Comparison of ENCODE assay signal across 20 cellular contexts in the genomic region with DNA sequence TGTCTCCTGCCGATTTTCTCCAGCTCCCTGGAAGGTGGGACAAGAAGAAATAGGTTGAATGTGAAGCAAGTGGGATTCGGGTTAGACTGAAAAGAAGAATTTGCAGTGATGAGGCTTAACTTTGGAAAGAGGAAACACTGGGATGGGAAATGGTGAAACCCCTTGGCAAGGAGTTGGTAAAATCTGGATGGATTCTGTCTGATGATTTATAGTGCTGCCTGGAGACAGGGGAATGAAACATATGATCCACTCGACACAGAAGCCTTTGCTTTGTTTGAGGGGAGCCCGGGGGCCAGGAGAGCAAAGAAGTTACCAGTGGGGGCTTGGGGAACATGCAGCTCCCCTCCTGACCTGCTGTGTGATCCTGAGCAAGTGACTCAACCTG.
A peak's percentile ranks its signal among the peaks of the same experiment; 100 is the strongest.
DNase-seq lines count a peak whose midpoint lies in the region; TF ChIP-seq lines count a peak whose summit lies in the region.
"Had no signal": no experiment of that assay in that cellular context is flagged by ENCODE, and none has a peak within 500 bp of the region (broad histone marks: within the 10 kb centered on the region; RNA-seq: fewer than 3 reads in every experiment).

No MANE protein-coding gene starts in this region.

- H3K4me1 Mint-ChIP-seq in glutamatergic neuron (ENCODE audit: low read depth, unreplicated experiment): peaks cover 58% of the 10 kb centered on the region

- H3K18ac ChIP-seq in neuronal stem cell (ENCODE audit: low read length): peak overlapping the region; percentile 81

- no peak overlapping the region for H3K23ac ChIP-seq in neuronal stem cell (ENCODE audit: low read depth, low read length, poor library complexity)

- H3K4ac ChIP-seq in neuronal stem cell (ENCODE audit: low read length): no peak overlapping the region

- peaks cover 21% of the 10 kb centered on the region for H3K27me3 Mint-ChIP-seq in glutamatergic neuron (ENCODE audit: unreplicated experiment)

- no peak overlapping the region for H4K8ac ChIP-seq in neuronal stem cell (ENCODE audit: low read depth, low read length)

- H2BK12ac ChIP-seq in neuronal stem cell (ENCODE audit: low read length): no peak overlapping the region

- no peak overlapping the region for H2BK15ac ChIP-seq in neuronal stem cell (ENCODE audit: low read length)

- peaks cover 7% of the 10 kb centered on the region for H3K9me3 Mint-ChIP-seq in glutamatergic neuron (ENCODE audit: unreplicated experiment)

- no peak overlapping the region for H3K4me2 ChIP-seq in neuronal stem cell (ENCODE audit: insufficient read depth, low read length, poor library complexity, severe bottlenecking)

- H3K27me3 ChIP-seq in BE2C (no peaks in the 10 kb centered on the region), neuronal stem cell (ENCODE audit: control insufficient read depth in 3 of 3, insufficient read depth in 3 of 3, low read depth in 1 of 3, low read length in 3 of 3) (peaks cover 0 to 6% (median 0%) of the 10 kb centered on the region in 3 experiments), esophagus muscularis mucosa (peaks cover 0 to 98% (median 13%) of the 10 kb centered on the region in 4 donors)
- H3K27me3 ChIP-seq: thyroid gland had no signal

- no peak overlapping the region for H3K14ac ChIP-seq in neuronal stem cell (ENCODE audit: low read length)

- no peak overlapping the region for H3K9ac ChIP-seq in neuronal stem cell (ENCODE audit: low read depth, low read length, poor library complexity)

- no peak overlapping the region for H2AK5ac ChIP-seq in neuronal stem cell (ENCODE audit: low read depth, low read length)

- H3K27ac Mint-ChIP-seq in glutamatergic neuron (ENCODE audit: unreplicated experiment): peak overlapping the region; percentile 100

- TF ChIP-seq CTCF in BE2C (IDR thresholded peaks at IDR 0.05; ENCODE audit: low read depth, low read length) (no peak), glutamatergic neuron (IDR thresholded peaks at IDR 0.05; ENCODE audit: partially characterized antibody, unreplicated experiment) (no peak), lower leg skin (IDR thresholded peaks at IDR 0.05) (no peak), esophagus muscularis mucosa (IDR thresholded peaks at IDR 0.05) (no peak)

- H4K91ac ChIP-seq in neuronal stem cell (ENCODE audit: low read depth, low read length, poor library complexity): no peak overlapping the region

- intact Hi-C loops in lower leg skin (cut with DNase I; ENCODE audit: low total_unique reads) (no loop called here), esophagus muscularis mucosa (cut with DNase I) (no loop called here)

- no peak for TF ChIP-seq POLR2A in lower leg skin (IDR thresholded peaks at IDR 0.05)
- no peak for TF ChIP-seq POLR2A in esophagus muscularis mucosa (IDR thresholded peaks at IDR 0.05; ENCODE audit: low read depth)

- H2BK120ac ChIP-seq in neuronal stem cell (ENCODE audit: low read depth, low read length): no peak overlapping the region

- H3K9me3 ChIP-seq in BE2C: no peaks in the 10 kb centered on the region
- no peaks in the 10 kb centered on the region for H3K9me3 ChIP-seq in neuronal stem cell (replicated peaks in 1 of 2; ENCODE audit: control insufficient read depth in 2 of 2, insufficient read depth in 1 of 2, low read depth in 1 of 2, low read length in 2 of 2)
- no peaks in the 10 kb centered on the region for H3K9me3 ChIP-seq in esophagus muscularis mucosa
- H3K9me3 ChIP-seq: MG63, stomach, thyroid gland had no signal

- H3K79me1 ChIP-seq in neuronal stem cell (ENCODE audit: low read depth, low read length): no peaks in the 10 kb centered on the region

- peak overlapping the region; percentile 6 for H3K4me3 ChIP-seq in BE2C (ENCODE audit: low read depth, low read length)
- H3K4me3 ChIP-seq in neuronal stem cell (ENCODE audit: low read length in 2 of 2): peak overlapping the region in 1 of 2 donors; percentile 45
- no peak overlapping the region for H3K4me3 ChIP-seq in lower leg skin (ENCODE audit: low read depth, poor library complexity, severe bottlenecking)
- no peak overlapping the region for H3K4me3 ChIP-seq in esophagus muscularis mucosa
- H3K4me3 ChIP-seq: MG63, skin epidermis, stomach, thyroid gland had no signal

- no peak overlapping the region for H3K27ac ChIP-seq in neuronal stem cell (replicated peaks; ENCODE audit: low read length)
- H3K27ac ChIP-seq in esophagus muscularis mucosa (replicated peaks in 1 of 4): no peak overlapping the region
- H3K27ac ChIP-seq: skin epidermis, stomach, thyroid gland had no signal

- H3K4me3 Mint-ChIP-seq in glutamatergic neuron (ENCODE audit: unreplicated experiment): peak overlapping the region; percentile 70

- no CpG with 5 or more reads among the region's 4 CpGs for WGBS in neuronal stem cell (ENCODE audit: extremely low coverage in 2 of 2, insufficient read length in 2 of 2, insufficient replicate concordance in 1 of 2), 2 donors
- WGBS in lower leg skin, 2 donors: 12 to 19% methylated on average over 4 of the region's 4 CpGs
- 41% methylated on average over 4 of the region's 4 CpGs for WGBS in esophagus muscularis mucosa

- no peak for TF ChIP-seq EP300 in esophagus muscularis mucosa (IDR thresholded peaks at IDR 0.05)

- H2BK5ac ChIP-seq in neuronal stem cell (ENCODE audit: low read length): peak overlapping the region; percentile 14

- peak overlapping the region; percentile 81 for H2AFZ ChIP-seq in neuronal stem cell (ENCODE audit: low read length)

- no peak for DNase-seq in BE2C
- DNase-seq in NCI-H69 (lab: John Stamatoyannopoulos, UW): peak; percentile 50
- no peak for DNase-seq in glutamatergic neuron
- DNase-seq in neuronal stem cell (ENCODE audit: low spot score): no peak
- no peak for DNase-seq in lower leg skin (ENCODE audit: low spot score in 2 of 2)
- DNase-seq in esophagus muscularis mucosa (ENCODE audit: extremely low spot score): no peak
- no peak for DNase-seq in H4 (ENCODE audit: low spot score)
- DNase-seq: ACHN; activated CD4-positive, alpha-beta T cell treated with anti-CD3 and anti-CD28 coated beads for 4 hours; activated CD8-positive, alpha-beta memory T cell treated with anti-CD3 and anti-CD28 coated beads for 24 hours; activated gamma-delta T cell; activated T-cell treated with anti-CD3 and anti-CD28 coated beads, Interleukin-2, amount 50 U/mL, for 1 hour; kidney glomerular epithelial cell; MG63; occipital lobe; OCI-M1; stomach; T-helper 2 cell had no signal

- H3K36me3 ChIP-seq in BE2C (no peaks in the 10 kb centered on the region), neuronal stem cell (replicated peaks in 1 of 2; ENCODE audit: control insufficient read depth in 2 of 2, insufficient read depth in 2 of 2, low read length in 2 of 2) (no peaks in the 10 kb centered on the region), esophagus muscularis mucosa (no peaks in the 10 kb centered on the region)
- H3K36me3 ChIP-seq: MG63, stomach, thyroid gland had no signal

- H3K36me3 Mint-ChIP-seq in glutamatergic neuron (ENCODE audit: unreplicated experiment): no peaks in the 10 kb centered on the region

- H3K4me1 ChIP-seq in BE2C: peaks cover 9% of the 10 kb centered on the region
- H3K4me1 ChIP-seq in neuronal stem cell (ENCODE audit: control insufficient read depth in 2 of 2, insufficient read depth in 1 of 2, low read depth in 1 of 2, low read length in 2 of 2): peaks cover 21 to 27% of the 10 kb centered on the region in 2 donors
- H3K4me1 ChIP-seq in esophagus muscularis mucosa: peaks cover 0 to 17% (median 8%) of the 10 kb centered on the region in 4 donors
